28 cellular contexts compared by ENCODE assay signal in genomic region chr16:48659940-48660339, GRCh38.
"Had no signal": no experiment of that assay in that cellular context is flagged by ENCODE, and none has a peak within 500 bp of the region (broad histone marks: within the 10 kb centered on the region; RNA-seq: fewer than 3 reads in every experiment).

No MANE protein-coding gene starts in this region.

- FAIRE-seq: islet of Langerhans had no signal

- ATAC-seq: natural killer cell; right cardiac atrium; sciatic nerve; stimulated activated naive B cell treated with anti-CD40 and anti-IgM and Interleukin-4, amounts not matched to agents 10 μg/mL and 1 μg/mL and 100 μg/mL, for 72 hours; stimulated activated naive CD8-positive, alpha-beta T cell treated with anti-CD3 and anti-CD28 coated beads, Interleukin-15, Interleukin-2, amounts not matched to agents 100 U/mL and 50 U/mL, for 24 hours had no signal

- DNase-seq: hypothalamus; immature natural killer cell; left ventricle myocardium inferior; mesendoderm; naive B cell; natural killer cell; nephron progenitor cell; occipital lobe; retina; right cardiac atrium; stimulated activated CD4-positive, alpha-beta T cell treated with anti-CD3 and anti-CD28 coated beads, Interleukin-12 subunit alpha, Interleukin-12 subunit beta, amount 100 ng/mL, for 4 hours; stimulated activated CD4-positive, alpha-beta T cell treated with anti-CD3 and anti-CD28 coated beads, Interleukin-15, amount 100 ng/mL, for 24 hours; stimulated activated CD4-positive, alpha-beta T cell treated with anti-CD3 and anti-CD28 coated beads, Interleukin-2, amount 100 ng/mL, for 24 hours; stimulated activated CD4-positive, alpha-beta T cell treated with anti-CD3 and anti-CD28 coated beads, Interleukin-4, amount 100 ng/mL, for 1 hour; stimulated activated naive B cell treated with anti-CD40 and anti-IgM and Interleukin-4, amounts not matched to agents 10 μg/mL and 1 μg/mL and 100 μg/mL, for 72 hours; stimulated activated naive CD8-positive, alpha-beta T cell treated with anti-CD3 and anti-CD28 coated beads, Interleukin-15, Interleukin-2, amounts not matched to agents 100 U/mL and 50 U/mL, for 24 hours; stomach; testis; thyroid gland; transverse colon; upper lobe of left lung had no signal

- H3K9me3 ChIP-seq: testis, thyroid gland had no signal

- H3K27ac ChIP-seq: left ventricle myocardium inferior, neural progenitor cell, neutrophil, skin epidermis, stomach, testis, thyroid gland, transverse colon, upper lobe of left lung, vagina had no signal

- H3K9ac ChIP-seq: neural progenitor cell had no signal

- H3K4me3 ChIP-seq: left ventricle myocardium inferior, lung, neural progenitor cell, skin epidermis, stomach, testis, thyroid gland, transverse colon, upper lobe of left lung, vagina had no signal

- H3K27me3 ChIP-seq: neural progenitor cell, neutrophil, stomach, testis, thyroid gland, transverse colon, upper lobe of left lung, vagina had no signal

- H3K36me3 ChIP-seq: left ventricle myocardium inferior, neural progenitor cell, neutrophil, stomach, thyroid gland, transverse colon, upper lobe of left lung, vagina had no signal

- H3K4me1 ChIP-seq: left ventricle myocardium inferior, neural progenitor cell, stomach, testis, thyroid gland, transverse colon, upper lobe of left lung, vagina had no signal
